In genomic region chr13:110507678-110508381, GRCh38 we compare ENCODE assay signal across 12 cellular contexts. TPM values are rescaled to one million over a fixed set of nuclear protein-coding genes. Genes with fewer than 3 reads are reported as not detected.
DNase-seq lines count a peak whose midpoint lies in the region; ATAC-seq, FAIRE-seq and TF ChIP-seq lines count a peak whose summit lies in the region.
"Had no signal": no experiment of that assay in that cellular context is flagged by ENCODE, and none has a peak within 500 bp of the region (broad histone marks: within the 10 kb centered on the region; RNA-seq: fewer than 3 reads in every experiment).

No MANE protein-coding gene starts in this region.

- H3K9me2 ChIP-seq in PC-3 (replicated peaks; ENCODE audit: low read length) = no peaks in the 10 kb centered on the region

- H3F3A ChIP-seq in PC-3 (ENCODE audit: low read length, unreplicated experiment) = no peaks in the 10 kb centered on the region

- no peak for FAIRE-seq in pancreas (lab: Jason Lieb, UNC)
- FAIRE-seq: GM12878 had no signal

- H3K4me1 ChIP-seq in PC-3 (ENCODE audit: insufficient read depth, low read length) = peaks cover 11% of the 10 kb centered on the region
- H3K4me1 ChIP-seq in pancreas = peaks cover 9 to 19% (median 14%) of the 10 kb centered on the region in 3 donors

- BruUV-seq in PC-3 (replicated peaks; lab: Mats Ljungman, UMichigan) = no TSS peak

- DNase-seq in COLO668 (lab: John Stamatoyannopoulos, UW; ENCODE audit: unreplicated experiment) (peak; percentile 93), PC-3 (peak; percentile 15), Right ventricle myocardium superior (peak; percentile 72), pancreas (peak; percentile 80 to 92 (median 84)), NCI-H187 treated with DMSO at 0.1 percent for 48 hours (lab: John Stamatoyannopoulos, UW) (no peak), retina (no peak), GM03348 (ENCODE audit: low spot score) (no peak)
- DNase-seq: activated CD8-positive, alpha-beta memory T cell treated with anti-CD3 and anti-CD28 coated beads for 24 hours; foreskin melanocyte; NCI-H146 had no signal

- H3K4me2 ChIP-seq in PC-3 (ENCODE audit: low read length) = peak overlapping the region; percentile 44; the same call in 1 of the 2 replicates

- H3K27ac ChIP-seq in PC-3 (ENCODE audit: low read length) (peak overlapping the region; percentile 61), pancreas (peak overlapping the region; percentile 62 to 91 (median 76))

- no peaks in the 10 kb centered on the region; the same call in 1 of the 2 replicates for H3K36me3 ChIP-seq in PC-3 (ENCODE audit: low read depth, low read length)
- H3K36me3 ChIP-seq in pancreas = peaks cover 0 to 5% (median 0%) of the 10 kb centered on the region in 3 donors

- H4K20me1 ChIP-seq in PC-3 (ENCODE audit: low read length) = no peaks in the 10 kb centered on the region

- ATAC-seq in PC-3 (peak; percentile 50), Right ventricle myocardium superior (ENCODE audit: poor library complexity) (peak; percentile 78), pancreas (peak; percentile 85 to 88 (median 86)), GM21786 (IDR thresholded peaks at IDR 0.05; ENCODE audit: unreplicated experiment) (no peak)
- ATAC-seq: GM12878 had no signal

- H3K9me3 ChIP-seq in PC-3 (ENCODE audit: low read length) (no peaks in the 10 kb centered on the region), pancreas (no peaks in the 10 kb centered on the region)

- H3K79me2 ChIP-seq in PC-3 (ENCODE audit: low read length) = no peaks in the 10 kb centered on the region

- TF ChIP-seq CTCF in PC-3 (conservative IDR thresholded peaks at IDR 0.05; ENCODE audit: low read depth, low read length) (peak; percentile 29; the same call in 1 of the 2 replicates), pancreas (IDR thresholded peaks at IDR 0.05) (peak; percentile 26 to 34 (median 28))

- peak overlapping the region; percentile 33; the same call in 1 of the 2 replicates for H3K9ac ChIP-seq in PC-3 (ENCODE audit: low read length)

- H3K4me3 ChIP-seq in PC-3 (ENCODE audit: low read length) (no peak overlapping the region), pancreas (peak overlapping the region in 1 of 4 donors; percentile 16)
- H3K4me3 ChIP-seq: GM12878 had no signal

- 29 to 34% methylated on average over 23 of the region's 23 CpGs for WGBS in pancreas, 2 donors

- CTCF ChIA-PET in PC-3 (lab: Charles Lee) = interaction anchor here (1.0 kb wide), 1 partner anchor 52 kb away, joined by 3 read pairs; no protein-coding TSS in a partner anchor

- H3K27me3 ChIP-seq in PC-3 (ENCODE audit: low read length) = no peaks in the 10 kb centered on the region
- no peaks in the 10 kb centered on the region for H3K27me3 ChIP-seq in pancreas

- intact Hi-C loops in PC-3 (cut with micrococcal nuclease) (no loop called here), Right ventricle myocardium superior (cut with DNase I) (loop anchor here (10.0 kb wide), 1 partner anchor 57 kb away; the partner anchor contains the start of gene RAB20), pancreas (cut with DNase I) (no loop called here)

- H2AFZ ChIP-seq in PC-3 (ENCODE audit: low read length) = no peak overlapping the region

- POLR2A ChIA-PET in PC-3 (lab: Charles Lee; ENCODE audit: unreplicated experiment) = no interaction called here

RNA-seq across cellular contexts. Expression of gene RAB20, which starts 53.7 kb away (rescaled TPM):
- total RNA-seq in PC-3 (2014; rRNA removed) = 22.9 and 27.9 TPM in 2 replicates
- 10.0 TPM for total RNA-seq in Right ventricle myocardium superior
- total RNA-seq in pancreas = 10 to 100 TPM in 5 of 6 donors, 1 to 10 TPM in 1; 9.3 to 23.1 (median 14.2) TPM
- 10 to 100 TPM; 10.9 to 23.6 TPM for polyA plus RNA-seq in pancreas

Comparison
In these comparisons a context has a peak if more than half of its experiments do, and no peak if none do; other contexts are left out.
1. DNase-seq: peak in COLO668 (single experiment), PC-3 (single experiment), Right ventricle myocardium superior (single experiment) and pancreas (6 of 6); none in NCI-H187 treated with DMSO at 0.1 percent for 48 hours (single experiment), retina (single experiment) and GM03348 (single experiment).